In the genomic region with DNA sequence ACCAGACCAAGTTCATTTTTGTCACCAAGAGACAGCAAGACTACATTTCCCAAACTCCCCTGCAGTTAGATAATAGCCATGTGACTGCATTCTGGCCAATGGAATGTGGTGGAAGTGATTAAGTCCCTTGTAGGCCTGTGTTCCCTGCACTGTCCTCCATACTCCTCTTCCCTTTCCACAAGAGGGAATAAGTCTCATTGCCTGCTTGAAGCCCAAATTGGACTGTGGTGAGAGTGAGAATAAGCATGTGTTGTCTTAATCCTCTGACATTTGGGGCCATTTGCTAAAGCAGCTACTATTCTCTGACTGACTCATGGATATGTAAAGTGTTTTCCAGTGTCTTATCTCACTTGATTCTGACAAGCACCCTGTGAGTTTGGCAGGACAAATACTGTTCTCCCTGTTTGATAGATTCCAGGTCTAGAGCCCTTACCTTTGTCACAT, we compare ENCODE assay signal across 1 cellular context.
TF ChIP-seq lines count a peak whose summit lies in the region.

No MANE protein-coding gene starts in this region.

TF ChIP-seq in HEK293, 187 proteins besides CTCF, POLR2A, EP300 and RAD21 (continued from another document):
- TF ChIP-seq, protein P1, sequence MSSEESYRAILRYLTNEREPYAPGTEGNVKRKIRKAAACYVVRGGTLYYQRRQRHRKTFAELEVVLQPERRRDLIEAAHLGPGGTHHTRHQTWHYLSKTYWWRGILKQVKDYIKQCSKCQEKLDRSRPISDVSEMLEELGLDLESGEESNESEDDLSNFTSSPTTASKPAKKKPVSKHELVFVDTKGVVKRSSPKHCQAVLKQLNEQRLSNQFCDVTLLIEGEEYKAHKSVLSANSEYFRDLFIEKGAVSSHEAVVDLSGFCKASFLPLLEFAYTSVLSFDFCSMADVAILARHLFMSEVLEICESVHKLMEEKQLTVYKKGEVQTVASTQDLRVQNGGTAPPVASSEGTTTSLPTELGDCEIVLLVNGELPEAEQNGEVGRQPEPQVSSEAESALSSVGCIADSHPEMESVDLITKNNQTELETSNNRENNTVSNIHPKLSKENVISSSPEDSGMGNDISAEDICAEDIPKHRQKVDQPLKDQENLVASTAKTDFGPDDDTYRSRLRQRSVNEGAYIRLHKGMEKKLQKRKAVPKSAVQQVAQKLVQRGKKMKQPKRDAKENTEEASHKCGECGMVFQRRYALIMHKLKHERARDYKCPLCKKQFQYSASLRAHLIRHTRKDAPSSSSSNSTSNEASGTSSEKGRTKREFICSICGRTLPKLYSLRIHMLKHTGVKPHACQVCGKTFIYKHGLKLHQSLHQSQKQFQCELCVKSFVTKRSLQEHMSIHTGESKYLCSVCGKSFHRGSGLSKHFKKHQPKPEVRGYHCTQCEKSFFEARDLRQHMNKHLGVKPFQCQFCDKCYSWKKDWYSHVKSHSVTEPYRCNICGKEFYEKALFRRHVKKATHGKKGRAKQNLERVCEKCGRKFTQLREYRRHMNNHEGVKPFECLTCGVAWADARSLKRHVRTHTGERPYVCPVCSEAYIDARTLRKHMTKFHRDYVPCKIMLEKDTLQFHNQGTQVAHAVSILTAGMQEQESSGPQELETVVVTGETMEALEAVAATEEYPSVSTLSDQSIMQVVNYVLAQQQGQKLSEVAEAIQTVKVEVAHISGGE (tag by site-specific recombination; conservative IDR thresholded peaks at IDR 0.05; ENCODE audit: low read depth) = 0 out of 2 replicates have a peak, but pooled peaks have one; percentile 19
- TF ChIP-seq ZNF433 (tag by site-specific recombination; IDR thresholded peaks at IDR 0.05; ENCODE audit: low read depth) (no peak), ZNF501 (tag by site-specific recombination; IDR thresholded peaks at IDR 0.05) (no peak), ZBTB48 (tag by site-specific recombination; IDR thresholded peaks at IDR 0.05) (no peak)
